ENCODE assay signal across 17 cellular contexts in genomic region chr3:195873971-195874370, GRCh38. TPM values are rescaled to one million over a fixed set of nuclear protein-coding genes. Genes with fewer than 3 reads are reported as not detected.
A peak's percentile ranks its signal among the peaks of the same experiment; 100 is the strongest.
DNase-seq lines count a peak whose midpoint lies in the region; ATAC-seq, FAIRE-seq and TF ChIP-seq lines count a peak whose summit lies in the region.
"Had no signal": no experiment of that assay in that cellular context is flagged by ENCODE, and none has a peak within 500 bp of the region (broad histone marks: within the 10 kb centered on the region; RNA-seq: fewer than 3 reads in every experiment).

No MANE protein-coding gene starts in this region.

- no peaks in the 10 kb centered on the region for H3K27me3 ChIP-seq in right cardiac atrium (ENCODE audit: control insufficient read depth, insufficient read depth)
- H3K27me3 ChIP-seq in left ventricle myocardium inferior (ENCODE audit: low read depth): no peaks in the 10 kb centered on the region
- H3K27me3 ChIP-seq: cardiac muscle cell, sigmoid colon had no signal

- peaks cover 45% of the 10 kb centered on the region for H3K36me3 ChIP-seq in left ventricle myocardium inferior

- H3K9me3 Mint-ChIP-seq in activated CD4-positive, alpha-beta T cell treated with anti-CD3 and anti-CD28 coated beads, Interleukin-2, amount 10 ng/mL, durations not matched to agents 24 days and 14 days: no peaks in the 10 kb centered on the region
- H3K9me3 Mint-ChIP-seq: nephron; stimulated activated naive CD8-positive, alpha-beta T cell treated with anti-CD3 and anti-CD28 coated beads, Interleukin-15, Interleukin-2, amounts not matched to agents 100 ng/mL and 50 ng/mL, for 24 hours had no signal

- DNase-seq in right cardiac atrium: no peak
- DNase-seq in left ventricle myocardium inferior: no peak
- peak; percentile 55 for DNase-seq in SW480 (ENCODE audit: low spot score)
- peak; percentile 64 for DNase-seq in kidney tubule cell (ENCODE audit: low spot score)
- peak; percentile 26 for DNase-seq in urothelium cell line (ENCODE audit: low spot score)
- DNase-seq in activated CD4-positive, alpha-beta T cell treated with anti-CD3 and anti-CD28 coated beads, Interleukin-2, amount 10 ng/mL, durations not matched to agents 24 days and 14 days: no peak
- DNase-seq in activated effector memory CD4-positive, alpha-beta T cell treated with Interleukin-2 at 50 U/mL for 16 hours: no peak
- DNase-seq in NCI-H510A (lab: John Stamatoyannopoulos, UW): no peak
- DNase-seq: activated naive CD4-positive, alpha-beta T cell; Calu3; kidney glomerular epithelial cell; NCI-H2029 treated with DMSO at 0.1 percent for 48 hours; sigmoid colon had no signal

- 61% methylated on average over 26 of the region's 26 CpGs for WGBS in right cardiac atrium

- no peak for FAIRE-seq in urothelium cell line (lab: Jason Lieb, UNC)
- FAIRE-seq: H1 had no signal

- H3K4me1 Mint-ChIP-seq in activated CD4-positive, alpha-beta T cell treated with anti-CD3 and anti-CD28 coated beads, Interleukin-2, amount 10 ng/mL, durations not matched to agents 24 days and 14 days: peaks cover 2% of the 10 kb centered on the region

- TF ChIP-seq CTCF in left ventricle myocardium inferior (IDR thresholded peaks at IDR 0.05; ENCODE audit: borderline replicate concordance): no peak

- H3K4me1 ChIP-seq in right cardiac atrium (ENCODE audit: control insufficient read depth, insufficient read depth, low read length) (no peaks in the 10 kb centered on the region), left ventricle myocardium inferior (no peaks in the 10 kb centered on the region)
- H3K4me1 ChIP-seq: sigmoid colon had no signal

- peak; percentile 11 to 35 for ATAC-seq in right cardiac atrium

- H3K27ac Mint-ChIP-seq in activated CD4-positive, alpha-beta T cell treated with anti-CD3 and anti-CD28 coated beads, Interleukin-2, amount 10 ng/mL, durations not matched to agents 24 days and 14 days: no peak overlapping the region
- H3K27ac Mint-ChIP-seq: stimulated activated naive CD8-positive, alpha-beta T cell treated with anti-CD3 and anti-CD28 coated beads, Interleukin-15, Interleukin-2, amounts not matched to agents 100 ng/mL and 50 ng/mL, for 24 hours had no signal

- no peaks in the 10 kb centered on the region for H3K27me3 Mint-ChIP-seq in activated CD4-positive, alpha-beta T cell treated with anti-CD3 and anti-CD28 coated beads, Interleukin-2, amount 10 ng/mL, durations not matched to agents 24 days and 14 days
- H3K27me3 Mint-ChIP-seq: stimulated activated naive CD8-positive, alpha-beta T cell treated with anti-CD3 and anti-CD28 coated beads, Interleukin-15, Interleukin-2, amounts not matched to agents 100 ng/mL and 50 ng/mL, for 24 hours had no signal

- intact Hi-C loops in right cardiac atrium (cut with DNase I): no loop called here
- intact Hi-C loops in left ventricle myocardium inferior (cut with micrococcal nuclease): no loop called here
- intact Hi-C loops in activated CD4-positive, alpha-beta T cell treated with anti-CD3 and anti-CD28 coated beads, Interleukin-2, amount 10 ng/mL, durations not matched to agents 24 days and 14 days (cut with micrococcal nuclease): no loop called here

- no peaks in the 10 kb centered on the region for H3K9me3 ChIP-seq in right cardiac atrium (ENCODE audit: control insufficient read depth, low read length)
- no peaks in the 10 kb centered on the region for H3K9me3 ChIP-seq in left ventricle myocardium inferior (replicated peaks)
- H3K9me3 ChIP-seq: sigmoid colon had no signal

- H3K4me3 ChIP-seq in right cardiac atrium (ENCODE audit: low read length) (no peak overlapping the region), left ventricle myocardium inferior (no peak overlapping the region)
- H3K4me3 ChIP-seq: cardiac muscle cell, sigmoid colon had no signal

- no peak overlapping the region for H3K4me3 Mint-ChIP-seq in activated CD4-positive, alpha-beta T cell treated with anti-CD3 and anti-CD28 coated beads, Interleukin-2, amount 10 ng/mL, durations not matched to agents 24 days and 14 days
- H3K4me3 Mint-ChIP-seq: nephron; stimulated activated naive CD8-positive, alpha-beta T cell treated with anti-CD3 and anti-CD28 coated beads, Interleukin-15, Interleukin-2, amounts not matched to agents 100 ng/mL and 50 ng/mL, for 24 hours had no signal

- H3K27ac ChIP-seq in right cardiac atrium (ENCODE audit: low read length) (no peak overlapping the region), left ventricle myocardium inferior (replicated peaks) (no peak overlapping the region)
- H3K27ac ChIP-seq: cardiac muscle cell had no signal

- peaks cover 22% of the 10 kb centered on the region for H3K36me3 Mint-ChIP-seq in activated CD4-positive, alpha-beta T cell treated with anti-CD3 and anti-CD28 coated beads, Interleukin-2, amount 10 ng/mL, durations not matched to agents 24 days and 14 days (ENCODE audit: low read depth)

RNA-seq across cellular contexts. Expression of gene TNK2, which starts 34.4 kb away (rescaled TPM):
- total RNA-seq in right cardiac atrium: 100 to 1,000 TPM in 1 of 4 donors, 10 to 100 TPM in 3; 74.7 to 162 (median 84.2) TPM
- 40.1 TPM for polyA plus RNA-seq in right cardiac atrium
- 33.2 TPM for total RNA-seq in left ventricle myocardium inferior
- 101 and 110 TPM in 2 replicates for total RNA-seq in activated CD4-positive, alpha-beta T cell treated with anti-CD3 and anti-CD28 coated beads, Interleukin-2, amount 10 ng/mL, durations not matched to agents 24 days and 14 days

Comparison
In these comparisons a context has a peak if more than half of its experiments do, and no peak if none do; other contexts are left out.
1. DNase-seq: peak in SW480 (single experiment), kidney tubule cell (single experiment) and urothelium cell line (single experiment); none in right cardiac atrium (0 of 3), left ventricle myocardium inferior (single experiment), activated CD4-positive, alpha-beta T cell treated with anti-CD3 and anti-CD28 coated beads, Interleukin-2, amount 10 ng/mL, durations not matched to agents 24 days and 14 days (single experiment), activated effector memory CD4-positive, alpha-beta T cell treated with Interleukin-2 at 50 U/mL for 16 hours (single experiment) and NCI-H510A (single experiment).